ENCODE assay signal across 8 cellular contexts in the genomic region with DNA sequence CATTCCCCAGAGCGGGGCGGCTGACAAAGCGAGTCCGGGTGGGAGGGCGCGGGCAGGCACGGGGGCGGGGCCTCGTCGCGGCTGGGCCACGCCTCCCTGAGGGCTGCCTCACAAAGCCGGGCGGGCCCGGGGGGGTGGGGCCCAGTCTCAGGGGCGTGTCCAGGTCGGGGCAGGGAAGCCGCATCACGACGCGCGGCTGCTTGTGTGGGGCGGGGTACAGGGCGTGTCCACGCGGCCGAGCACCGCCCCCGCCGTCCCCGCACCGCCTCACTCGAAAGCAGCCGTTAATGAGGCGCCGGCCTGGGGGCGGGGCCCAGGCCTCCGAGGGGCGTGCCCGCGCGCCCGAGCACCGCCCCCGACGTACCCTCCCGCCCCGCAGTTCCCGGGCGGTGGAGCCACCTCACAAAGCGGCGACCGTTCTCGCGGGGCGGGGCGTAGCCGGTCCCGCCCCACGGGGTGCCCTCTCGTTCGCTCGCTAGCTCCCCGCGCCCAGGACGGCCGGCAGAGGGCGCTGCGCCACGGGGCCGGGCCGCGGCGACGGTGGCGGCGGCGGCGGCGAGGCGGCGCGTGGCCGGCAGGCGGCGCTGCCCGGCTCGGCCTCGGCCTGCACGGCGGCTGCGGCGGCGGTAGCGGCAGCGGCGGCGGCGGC. TPM values are rescaled to one million over a fixed set of nuclear protein-coding genes. Genes with fewer than 3 reads are reported as not detected.
DNase-seq lines count a peak whose midpoint lies in the region; ATAC-seq, FAIRE-seq and TF ChIP-seq lines count a peak whose summit lies in the region.

A gene (plus strand): TSS at position 599 of the 649 bp plus-strand sequence. CDS start 150 bp downstream, outside the sequence.

- H3K4me1 ChIP-seq in kidney (ENCODE audit: control insufficient read depth in 1 of 2, insufficient read depth in 1 of 2, low read depth in 1 of 2, low read length in 2 of 2) = peaks cover 0 to 7% of the 10 kb centered on the region in 2 donors

- peak; percentile 1 for TF ChIP-seq POLR2A in GM19193 (IDR thresholded peaks at IDR 0.05; ENCODE audit: extremely low read depth, insufficient read depth, insufficient read length)

- no peak for FAIRE-seq in kidney (lab: Jason Lieb, UNC)

- H3K9me3 ChIP-seq in kidney (ENCODE audit: control insufficient read depth in 1 of 2, low read length in 2 of 2) = no peaks in the 10 kb centered on the region

- H3K4me3 ChIP-seq in kidney (ENCODE audit: low read length in 2 of 2) = peak within 1 kb of the TSS; percentile 64 to 80

- H3K27ac ChIP-seq in kidney (ENCODE audit: low read depth in 2 of 2, low read length in 2 of 2) = peak within 1 kb of the TSS in 1 of 2 donors; percentile 17

- H3K36me3 ChIP-seq in kidney (ENCODE audit: control insufficient read depth in 1 of 2, insufficient read depth in 2 of 2, low read length in 2 of 2) = no peaks in the 10 kb centered on the region

- peak; percentile 100 for DNase-seq in Ammon's horn (ENCODE audit: low spot score)
- peak; percentile 94 for DNase-seq in NCI-H460 (ENCODE audit: extremely low read depth, low read depth)
- peak; percentile 99 for DNase-seq in activated CD4-positive, CD25-positive, alpha-beta regulatory T cell treated with anti-CD3 and anti-CD28 coated beads, Interleukin-2, amount 50 U/mL, for 72 hours
- peak; percentile 98 for DNase-seq in cerebellar cortex (ENCODE audit: low spot score)
- DNase-seq in kidney = peak; percentile 100
- DNase-seq in stimulated activated CD4-positive, alpha-beta T cell treated with anti-CD3 and anti-CD28 coated beads, Interleukin-15, amount 100 ng/mL, for 1 hour (ENCODE audit: low read depth in 1 of 2, low spot score in 1 of 2) = peak; percentile 100

- ATAC-seq in HG03432 (IDR thresholded peaks at IDR 0.05; ENCODE audit: unreplicated experiment) = peak; percentile 76

- TF ChIP-seq CTCF in kidney (IDR thresholded peaks at IDR 0.05; ENCODE audit: borderline replicate concordance, extremely low read depth, insufficient read depth) = peak; percentile 96

- H3K9ac ChIP-seq in kidney (ENCODE audit: low read length in 2 of 2) = peak within 1 kb of the TSS; percentile 65 to 75

- intact Hi-C loops in kidney (cut with DNase I) = no loop called here

RNA-seq across cellular contexts. Expression of the gene that starts here (rescaled TPM):
- 30.0 and 30.6 TPM in 2 replicates for total RNA-seq in NCI-H460 (2014; rRNA removed; shearing (Covaris generic))
- polyA plus RNA-seq in NCI-H460 (2014; cell fraction: nucleus; rRNA removed) = 30.8 and 34.0 TPM in 2 replicates
- total RNA-seq in kidney = 41.2 TPM
- 21.9 TPM for polyA plus RNA-seq in kidney (ENCODE audit: insufficient read depth, low read depth, low replicate concordance)
